9 cellular contexts compared by ENCODE assay signal in the genomic region with DNA sequence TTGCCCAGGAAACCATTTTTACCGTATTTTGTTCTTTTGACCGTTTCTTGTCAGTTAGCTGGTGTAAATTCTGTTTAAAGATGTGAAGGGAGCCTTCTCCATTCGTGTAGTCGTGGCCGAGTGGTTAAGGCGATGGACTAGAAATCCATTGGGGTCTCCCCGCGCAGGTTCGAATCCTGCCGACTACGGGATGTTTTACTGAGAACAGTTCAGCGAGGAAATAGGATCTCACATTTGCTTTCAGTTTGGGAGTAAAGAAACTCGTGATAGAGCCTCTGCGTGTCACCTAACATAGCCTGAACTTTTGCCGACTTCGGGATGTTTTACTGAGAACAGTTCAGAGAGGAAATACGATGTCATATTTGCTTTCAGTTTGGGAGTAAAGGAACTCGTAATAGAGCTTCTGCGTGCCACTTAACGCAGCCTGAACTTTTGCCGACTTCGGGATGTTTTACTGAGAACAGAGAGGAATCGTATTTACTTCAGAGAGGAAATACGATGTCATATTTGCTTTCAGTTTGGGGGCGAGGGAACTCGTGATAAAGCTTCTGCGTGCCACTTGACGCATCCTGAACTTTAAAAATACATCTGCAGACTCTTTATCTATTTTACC. TPM values are rescaled to one million over a fixed set of nuclear protein-coding genes. Genes with fewer than 3 reads are reported as not detected.
DNase-seq lines count a peak whose midpoint lies in the region; ATAC-seq, FAIRE-seq and TF ChIP-seq lines count a peak whose summit lies in the region.
"Had no signal": no experiment of that assay in that cellular context is flagged by ENCODE, and none has a peak within 500 bp of the region (broad histone marks: within the 10 kb centered on the region; RNA-seq: fewer than 3 reads in every experiment).

No MANE protein-coding gene starts in this region.

- no peak for TF ChIP-seq POLR2A in H1 (IDR thresholded peaks at IDR 0.05; ENCODE audit: control extremely low read depth in 1 of 2, low read depth in 2 of 2, low read length in 2 of 2)

- no peak overlapping the region for H3K56ac ChIP-seq in H1 (replicated peaks; ENCODE audit: insufficient read length, low read depth, low read length)

- no peak overlapping the region for H4K5ac ChIP-seq in H1 (ENCODE audit: insufficient read length, low read depth, low read length)

- no peak overlapping the region for H3K27ac Mint-ChIP-seq in memory B cell
- H3K27ac Mint-ChIP-seq: brain had no signal

- no peaks in the 10 kb centered on the region for H3K79me2 ChIP-seq in H1 (ENCODE audit: control insufficient read depth in 1 of 2, insufficient read depth in 2 of 2, low read length in 2 of 2)

- WGBS in H1 (ENCODE audit: extremely low coverage in 1 of 2, insufficient coverage in 1 of 2, insufficient read length in 1 of 2, insufficient replicate concordance in 2 of 2, low coverage in 1 of 2, low lambda C conversion rate in 2 of 2, missing lambda C conversion rate in 1 of 2), 2 experiments, result 1% methylated on average over 28 of the region's 28 CpGs; no CpG with 5 or more reads in 1 of the 2 experiments

- no peaks in the 10 kb centered on the region; a peak in 2 of 7 replicates for H3K4me1 ChIP-seq in H1 (replicated peaks in 1 of 4; ENCODE audit: control insufficient read depth in 3 of 4, insufficient read depth in 4 of 4, low read length in 3 of 4)

- no peak overlapping the region for H3K23ac ChIP-seq in H1 (ENCODE audit: insufficient read length)

- H4K8ac ChIP-seq in H1 (ENCODE audit: extremely low read depth, insufficient read depth, low read length), result no peak overlapping the region

- H3K36me3 Mint-ChIP-seq in memory B cell, result no peaks in the 10 kb centered on the region
- H3K36me3 Mint-ChIP-seq: brain had no signal

- H3K9me3 ChIP-seq in H1 (ENCODE audit: insufficient read depth in 2 of 2, low read depth in 1 of 2, low read length in 1 of 2), result no peaks in the 10 kb centered on the region

- peak overlapping the region; percentile 25 to 68 (median 46); a peak in 6 of 7 replicates for H3K9ac ChIP-seq in H1 (replicated peaks in 1 of 4; ENCODE audit: extremely low read depth in 1 of 4, low read depth in 3 of 4, low read length in 3 of 4)

- H3K4me2 ChIP-seq in H1 (ENCODE audit: insufficient read depth in 1 of 2, low read depth in 2 of 2, low read length in 2 of 2), result peak overlapping the region; percentile 82 to 98

- H3K27me3 ChIP-seq in H1 (replicated peaks in 1 of 4; ENCODE audit: control insufficient read depth in 3 of 4, extremely low read depth in 1 of 4, insufficient read depth in 3 of 4, low read length in 3 of 4), result peaks cover 0 to 2% (median under 1%) of the 10 kb centered on the region in 4 experiments; a peak in 3 of 7 replicates

- TF ChIP-seq EP300 in H1 (IDR thresholded peaks at IDR 0.05; ENCODE audit: borderline replicate concordance in 1 of 2, low read depth in 2 of 2, low read length in 2 of 2), result no peak

- H3K36me3 ChIP-seq in H1 (ENCODE audit: control insufficient read depth in 2 of 4, insufficient read depth in 4 of 4, low read length in 3 of 4), result no peaks in the 10 kb centered on the region

- peaks cover 5% of the 10 kb centered on the region for H3K4me1 Mint-ChIP-seq in memory B cell

- peak overlapping the region; percentile 98 for H2AFZ ChIP-seq in H1 (ENCODE audit: low read length)

- FAIRE-seq in H1 (lab: Jason Lieb, UNC), result peak; percentile 97

- no peak overlapping the region for H2BK5ac ChIP-seq in H1 (ENCODE audit: low read depth, low read length)

- no peak overlapping the region for H2BK12ac ChIP-seq in H1 (ENCODE audit: low read depth, low read length)

- H3K14ac ChIP-seq in H1 (ENCODE audit: insufficient read length), result no peak overlapping the region

- ATAC-seq in GM19455 (IDR thresholded peaks at IDR 0.05; ENCODE audit: unreplicated experiment), result peak; percentile 51
- ATAC-seq in HG03571 (IDR thresholded peaks at IDR 0.05; ENCODE audit: unreplicated experiment), result peak; percentile 48
- ATAC-seq in memory B cell (ENCODE audit: low read depth), result peak; percentile 53

- H3K9me3 Mint-ChIP-seq in memory B cell, result no peaks in the 10 kb centered on the region

- no peak overlapping the region for H3K18ac ChIP-seq in H1 (ENCODE audit: extremely low read depth, low read length)

- peak overlapping the region; percentile 66 to 97 (median 80) for H3K4me3 ChIP-seq in H1 (ENCODE audit: extremely low read depth in 1 of 4, insufficient read depth in 2 of 4, low read depth in 3 of 4, low read length in 4 of 4)

- no peak for TF ChIP-seq RAD21 in H1 (IDR thresholded peaks at IDR 0.05 in 1 of 2, conservative IDR thresholded peaks at IDR 0.05 in 1 of 2; ENCODE audit: low read depth in 2 of 2, low read length in 2 of 2)

- no peaks in the 10 kb centered on the region for H4K20me1 ChIP-seq in H1 (replicated peaks in 1 of 2; ENCODE audit: control insufficient read depth in 1 of 2, insufficient read depth in 2 of 2, low read length in 2 of 2)

- H2AK5ac ChIP-seq in H1 (ENCODE audit: low read depth, low read length), result no peak overlapping the region

- H4K91ac ChIP-seq in H1 (replicated peaks; ENCODE audit: insufficient read length, low read length), result no peak overlapping the region

- TF ChIP-seq CTCF in H1 (IDR thresholded peaks at IDR 0.05; ENCODE audit: control extremely low read depth in 1 of 3, insufficient read depth in 1 of 3, low read depth in 1 of 3, low read length in 3 of 3), result no peak

- no peak overlapping the region for H2BK15ac ChIP-seq in H1 (ENCODE audit: low read length)

- H3K4me3 Mint-ChIP-seq in memory B cell, result no peak overlapping the region
- H3K4me3 Mint-ChIP-seq: brain had no signal

- no peak overlapping the region for H2BK120ac ChIP-seq in H1 (replicated peaks; ENCODE audit: low read depth, low read length)

- no peaks in the 10 kb centered on the region for H3K27me3 Mint-ChIP-seq in memory B cell

- CTCF ChIA-PET in H1 (lab: Charles Lee; ENCODE audit: partially characterized antibody), result interaction anchor here (0.9 to 1.1 kb wide), 2 partner anchors 15 to 34 kb away, joined by 3 read pairs; no protein-coding TSS in a partner anchor

- H3K4ac ChIP-seq in H1 (replicated peaks; ENCODE audit: insufficient read length, low read depth, low read length), result no peak overlapping the region

- no peak overlapping the region for H3K27ac ChIP-seq in H1 (ENCODE audit: low read depth, low read length)

- peaks cover 9% of the 10 kb centered on the region; the same call in 1 of the 2 replicates for H3K23me2 ChIP-seq in H1 (ENCODE audit: low read depth, low read length)

- DNase-seq in CD1c-positive myeloid dendritic cell (ENCODE audit: extremely low spot score), result peak; percentile 90
- DNase-seq in NCI-H82 treated with DMSO at 0.1 percent for 48 hours (lab: John Stamatoyannopoulos, UW; ENCODE audit: unreplicated experiment), result peak; percentile 71
- DNase-seq in activated CD8-positive, alpha-beta memory T cell treated with anti-CD3 and anti-CD28 coated beads for 1 hour (ENCODE audit: extremely low read depth in 1 of 2, low read depth in 1 of 2), result peak; percentile 65
- peak in 1 of 2 experiments; percentile 92 for DNase-seq in H1 (ENCODE audit: low read depth in 1 of 2, low spot score in 2 of 2)
- peak; percentile 80 to 81 for DNase-seq in memory B cell (ENCODE audit: low spot score in 2 of 2)
- peak; percentile 71 for DNase-seq in stimulated activated CD8-positive, alpha-beta memory T cell treated with anti-CD3 and anti-CD28 coated beads, Interleukin-12 subunit alpha, Interleukin-12 subunit beta, amount 100 ng/mL, for 4 hours (ENCODE audit: low read depth)

- H2BK20ac ChIP-seq in H1 (ENCODE audit: low read length), result no peak overlapping the region

- no peaks in the 10 kb centered on the region for H3K79me1 ChIP-seq in H1 (ENCODE audit: low read depth, low read length)

- POLR2A ChIA-PET in H1 (lab: Charles Lee; ENCODE audit: partially characterized antibody), result interaction anchor here (0.6 to 1.4 kb wide), 5 partner anchors 13 to 329 kb away, joined by 3 read pairs; a partner anchor contains a TSS

TF ChIP-seq in H1, 55 proteins besides CTCF, POLR2A, EP300 and RAD21 (continues in another document):
- TF ChIP-seq TAF7 (optimal IDR thresholded peaks at IDR 0.05; ENCODE audit: borderline replicate concordance, low read depth, low read length) (peak; percentile 42), BCL11A (IDR thresholded peaks at IDR 0.05; ENCODE audit: low read depth in 2 of 2, low read length in 2 of 2) (no peak), TAF1 (IDR thresholded peaks at IDR 0.05; ENCODE audit: low read depth, low read length) (no peak), POLR2AphosphoS5 (IDR thresholded peaks at IDR 0.05; ENCODE audit: low read depth, low read length) (no peak), CEBPB (IDR thresholded peaks at IDR 0.05; ENCODE audit: low read depth, low read length) (0 out of 2 replicates have a peak, but pooled peaks have one; percentile 50), BACH1 (IDR thresholded peaks at IDR 0.05; ENCODE audit: low read length) (no peak), TEAD4 (IDR thresholded peaks at IDR 0.05; ENCODE audit: low read depth, low read length) (peak; percentile 48; the same call in 1 of the 2 replicates), TBP (IDR thresholded peaks at IDR 0.05; ENCODE audit: low read depth, low read length) (peak; percentile 99), FOSL1 (IDR thresholded peaks at IDR 0.05; ENCODE audit: insufficient read depth, low read depth, low read length) (no peak), RBBP5 (IDR thresholded peaks at IDR 0.05; ENCODE audit: borderline replicate concordance, low read depth, low read length) (no peak; the same call in none of the 2 replicates), NANOG (IDR thresholded peaks at IDR 0.05; ENCODE audit: insufficient read depth, low read depth, low read length, poor library complexity, severe bottlenecking) (no peak), MAFK (IDR thresholded peaks at IDR 0.05; ENCODE audit: low read depth, low read length) (peak; percentile 55; the same call in 1 of the 2 replicates), SIN3A (conservative IDR thresholded peaks at IDR 0.05 in 1 of 2, IDR thresholded peaks at IDR 0.05 in 1 of 2; ENCODE audit: low read depth in 1 of 2, low read length in 2 of 2) (peak in 1 of 2 experiments; percentile 81; a peak in 2 of 4 replicates), ASH2L (IDR thresholded peaks at IDR 0.05; ENCODE audit: low read length) (no peak), GABPA (IDR thresholded peaks at IDR 0.05; ENCODE audit: borderline replicate concordance, insufficient read depth, low read length) (no peak), CREB1 (IDR thresholded peaks at IDR 0.05) (0 out of 2 replicates have a peak, but pooled peaks have one; percentile 7)

RNA-seq across cellular contexts. Expression of gene ZNF184, which starts 5.9 kb away (rescaled TPM):
- total RNA-seq in H1 (2021; fragmentation: NEBNext Ultra II Directional; extraction: Animal tissue kit (Norgen Biotek cat#: 25700)), result 11.7 and 12.3 TPM in 2 replicates
- 1.1 and 1.9 TPM in 2 replicates for polyA plus RNA-seq in H1 (2011; rRNA removed)
- 2.4 TPM for polyA plus RNA-seq in H1 (2011; cell fraction: cytosol; rRNA removed)
- 1.1 TPM for polyA plus RNA-seq in H1 (2011; cell fraction: nucleus; rRNA removed)
- polyA plus RNA-seq in H1 (2012, experiment 1 of 2), result 3.1 to 5.6 TPM (median 3.5 TPM) in 4 replicates
- 0.35 TPM for polyA plus RNA-seq in H1 (2012, experiment 2 of 2)
- 8.5 TPM for polyA plus RNA-seq in H1 (2013, experiment 1 of 2)
- polyA plus RNA-seq in H1 (2013, experiment 2 of 2), result 8.1 TPM
- polyA minus RNA-seq in H1 (2011; rRNA and poly(A)+ RNA removed), result 6.3 and 7.7 TPM in 2 replicates
- polyA minus RNA-seq in H1 (2011; cell fraction: cytosol; rRNA and poly(A)+ RNA removed), result 5.1 TPM
- 11.6 TPM for polyA minus RNA-seq in H1 (2011; cell fraction: nucleus; rRNA and poly(A)+ RNA removed)
